ENCODE assay signal across 1 cellular context in genomic region chr9:130732131-130732530, GRCh38.
TF ChIP-seq lines count a peak whose summit lies in the region.

No MANE protein-coding gene starts in this region.

TF ChIP-seq in GM12878, 131 proteins besides CTCF, POLR2A, EP300 and RAD21 (continued from another document):
- TF ChIP-seq PRDM15 (CRISPR knock-in tag; IDR thresholded peaks at IDR 0.05) (no peak), CEBPB (IDR thresholded peaks at IDR 0.05; ENCODE audit: borderline replicate concordance in 1 of 2, low read depth in 2 of 2, low read length in 2 of 2) (no peak), ZNF207 (IDR thresholded peaks at IDR 0.05; ENCODE audit: borderline replicate concordance) (no peak), MXI1 (IDR thresholded peaks at IDR 0.05; ENCODE audit: low read depth, low read length) (no peak), BCL3 (IDR thresholded peaks at IDR 0.05; ENCODE audit: borderline replicate concordance, insufficient read depth, low read depth, low read length, poor library complexity, severe bottlenecking) (no peak), MAX (IDR thresholded peaks at IDR 0.05; ENCODE audit: low read depth, low read length) (no peak), FOXM1 (IDR thresholded peaks at IDR 0.05; ENCODE audit: low read depth, low read length) (no peak), EGR1 (IDR thresholded peaks at IDR 0.05; ENCODE audit: borderline replicate concordance in 1 of 2, low read depth in 2 of 2, low read length in 2 of 2) (no peak), RCOR1 (conservative IDR thresholded peaks at IDR 0.05; ENCODE audit: low read depth, low read length) (no peak), TCF3 (IDR thresholded peaks at IDR 0.05; ENCODE audit: borderline replicate concordance, insufficient read depth, low read depth, low read length) (no peak), USF2 (IDR thresholded peaks at IDR 0.05; ENCODE audit: borderline replicate concordance, low read depth, low read length) (no peak), RELA (IDR thresholded peaks at IDR 0.05; ENCODE audit: borderline replicate concordance, partially characterized antibody) (no peak), ZBTB11 (CRISPR knock-in tag; IDR thresholded peaks at IDR 0.05) (no peak), PKNOX1 (IDR thresholded peaks at IDR 0.05) (no peak), SRF (IDR thresholded peaks at IDR 0.05; ENCODE audit: low read depth in 2 of 2, low read length in 2 of 2) (no peak), EZH2 (IDR thresholded peaks at IDR 0.05; ENCODE audit: borderline replicate concordance, control insufficient read depth, low read depth, low read length) (no peak), BRCA1 (IDR thresholded peaks at IDR 0.05; ENCODE audit: low read depth, low read length) (no peak), STAT3 (IDR thresholded peaks at IDR 0.05; ENCODE audit: low read depth, low read length) (no peak)
TF ChIP-seq in GM12878: peak in this region for 0.
